Comparison of ENCODE assay signal across 8 cellular contexts in genomic region chr16:4505356-4506153, GRCh38. TPM values are rescaled to one million over a fixed set of nuclear protein-coding genes. Genes with fewer than 3 reads are reported as not detected.
DNase-seq lines count a peak whose midpoint lies in the region; ATAC-seq, FAIRE-seq and TF ChIP-seq lines count a peak whose summit lies in the region.

No MANE protein-coding gene starts in this region.

- TF ChIP-seq CTCF in GM06990 (IDR thresholded peaks at IDR 0.05; ENCODE audit: insufficient read depth, low read length, poor library complexity, severe bottlenecking), result no peak
- no peak for TF ChIP-seq CTCF in pancreas (IDR thresholded peaks at IDR 0.05)

- H3K27ac ChIP-seq in pancreas, result no peak overlapping the region

- intact Hi-C loops in pancreas (cut with DNase I), result no loop called here

- peaks cover 10 to 18% (median 11%) of the 10 kb centered on the region in 3 donors for H3K4me1 ChIP-seq in pancreas

- FAIRE-seq in pancreas (lab: Jason Lieb, UNC), result no peak

- ATAC-seq in HG02610 (IDR thresholded peaks at IDR 0.05; ENCODE audit: unreplicated experiment) (peak; percentile 72), pancreas (no peak)

- no peaks in the 10 kb centered on the region for H3K9me3 ChIP-seq in pancreas

- H3K36me3 ChIP-seq in GM06990 (ENCODE audit: control insufficient read depth, insufficient read depth, low read length) (peaks cover 26% of the 10 kb centered on the region), pancreas (peaks cover 0 to 26% (median 13%) of the 10 kb centered on the region in 3 donors)

- DNase-seq in GM06990 (ENCODE audit: extremely low read depth, insufficient read length), result peak; percentile 76
- peak; percentile 47 to 87 (median 64) for DNase-seq in T-helper 1 cell
- DNase-seq in activated naive CD8-positive, alpha-beta T cell treated with anti-CD3 and anti-CD28 coated beads, Interleukin-2, amount 50 U/mL, for 16 hours (ENCODE audit: low read depth, low spot score), result peak; percentile 11
- peak; percentile 23 to 44 (median 32) for DNase-seq in stimulated activated CD4-positive, alpha-beta T cell treated with anti-CD3 and anti-CD28 coated beads, Interleukin-1b, Interleukin-23, amount 100 ng/mL, for 24 hours (ENCODE audit: low read depth in 4 of 4, low spot score in 1 of 4)
- no peak for DNase-seq in NCI-H2171 (lab: John Stamatoyannopoulos, UW)
- no peak for DNase-seq in pancreas
- DNase-seq in EL, result no peak

- no peaks in the 10 kb centered on the region for H3K27me3 ChIP-seq in GM06990 (replicated peaks; ENCODE audit: control insufficient read depth, insufficient read depth, low read length)
- H3K27me3 ChIP-seq in pancreas, result no peaks in the 10 kb centered on the region

- WGBS in pancreas, 2 donors, result 81 to 89% methylated on average over 13 of the region's 13 CpGs

- peak overlapping the region; percentile 23; the same call in 1 of the 2 replicates for H3K4me3 ChIP-seq in GM06990 (replicated peaks; ENCODE audit: low read depth, low read length)
- no peak overlapping the region for H3K4me3 ChIP-seq in pancreas

RNA-seq across cellular contexts. Expression of gene HMOX2, which starts 29.4 kb away (rescaled TPM):
- 10 to 100 TPM; 12.8 to 22.0 (median 18.5) TPM for total RNA-seq in pancreas
- polyA plus RNA-seq in pancreas, result 10 to 100 TPM; 18.9 to 29.6 TPM

RNA-seq across cellular contexts. Expression of gene NMRAL1, which starts 31.1 kb away (rescaled TPM):
- 10 to 100 TPM; 21.9 to 40.0 (median 24.3) TPM for total RNA-seq in pancreas
- 10 to 100 TPM; 74.9 to 84.7 TPM for polyA plus RNA-seq in pancreas

RNA-seq across cellular contexts. Expression of gene CDIP1, which starts 33.0 kb away (rescaled TPM):
- total RNA-seq in pancreas, result 10 to 100 TPM; 16.3 to 20.1 (median 18.9) TPM
- 10 to 100 TPM; 13.6 to 24.4 TPM for polyA plus RNA-seq in pancreas

RNA-seq across cellular contexts. Expression of gene C16orf96, which starts 50.6 kb away (rescaled TPM):
- under 1 TPM; 0.28 to 0.47 (median 0.34) TPM for total RNA-seq in pancreas
- polyA plus RNA-seq in pancreas, result under 1 TPM; 0.30 to 0.31 TPM

Comparison
In these comparisons a context has a peak if more than half of its experiments do, and no peak if none do; other contexts are left out.
1. DNase-seq: peak in GM06990 (single experiment), T-helper 1 cell (5 of 5), activated naive CD8-positive, alpha-beta T cell treated with anti-CD3 and anti-CD28 coated beads, Interleukin-2, amount 50 U/mL, for 16 hours (single experiment) and stimulated activated CD4-positive, alpha-beta T cell treated with anti-CD3 and anti-CD28 coated beads, Interleukin-1b, Interleukin-23, amount 100 ng/mL, for 24 hours (4 of 4); none in NCI-H2171 (single experiment), pancreas (0 of 6) and EL (single experiment).